In genomic region chr14:67276131-67276530, GRCh38 we compare ENCODE assay signal across 1 cellular context.
TF ChIP-seq lines count a peak whose summit lies in the region.

No MANE protein-coding gene starts in this region.

TF ChIP-seq in HepG2, 621 proteins besides CTCF, POLR2A, EP300 and RAD21:
- TF ChIP-seq ZNF432 (CRISPR knock-in tag; IDR thresholded peaks at IDR 0.05; ENCODE audit: borderline replicate concordance) (no peak), ZNF263 (CRISPR knock-in tag; IDR thresholded peaks at IDR 0.05) (no peak), ZNF639 (CRISPR knock-in tag; conservative IDR thresholded peaks at IDR 0.05) (no peak), ZNF614 (CRISPR knock-in tag; IDR thresholded peaks at IDR 0.05; ENCODE audit: borderline replicate concordance) (no peak), ZSCAN22 (CRISPR knock-in tag; IDR thresholded peaks at IDR 0.05) (no peak), ZSCAN12 (CRISPR knock-in tag; IDR thresholded peaks at IDR 0.05) (no peak), ZNF775 (CRISPR knock-in tag; IDR thresholded peaks at IDR 0.05; ENCODE audit: borderline replicate concordance) (no peak)
